9 cellular contexts compared by ENCODE assay signal in the genomic region with DNA sequence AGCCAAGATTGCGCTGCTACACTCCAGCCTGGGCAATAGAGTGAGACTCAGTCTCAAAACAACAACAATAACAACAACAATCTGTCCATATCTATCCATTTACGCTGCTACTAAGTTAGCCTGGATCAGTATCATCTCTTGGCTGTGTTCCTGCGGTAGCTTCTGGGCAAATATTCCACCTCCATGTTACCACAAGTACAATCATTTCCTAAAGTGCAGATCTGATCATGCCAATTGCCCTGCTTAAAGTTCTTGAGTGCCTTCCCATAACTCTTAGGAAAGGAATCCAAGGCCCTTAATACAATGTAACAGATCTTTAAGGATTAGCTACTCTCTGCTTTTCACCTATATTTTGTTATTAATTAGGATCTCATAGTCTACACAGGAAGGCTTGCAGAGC. TPM values are rescaled to one million over a fixed set of nuclear protein-coding genes. Genes with fewer than 3 reads are reported as not detected.
"Had no signal": no experiment of that assay in that cellular context is flagged by ENCODE, and none has a peak within 500 bp of the region (broad histone marks: within the 10 kb centered on the region; RNA-seq: fewer than 3 reads in every experiment).

No MANE protein-coding gene starts in this region.

- ATAC-seq: GM12878 had no signal

- FAIRE-seq: G401.6, GM12878, GM12891, GM12892, GM18507, GM19239 had no signal

- H3K4me3 ChIP-seq: GM12878 had no signal

- DNase-seq: GDM1, GF-D8 had no signal

RNA-seq across cellular contexts. Expression of gene PPP2R2B, which starts 15.4 kb away (rescaled TPM):
- total RNA-seq: G401, GM12878 had no signal
- polyA plus RNA-seq: GM12878 had no signal
